Comparison of ENCODE assay signal across 19 cellular contexts in the genomic region with DNA sequence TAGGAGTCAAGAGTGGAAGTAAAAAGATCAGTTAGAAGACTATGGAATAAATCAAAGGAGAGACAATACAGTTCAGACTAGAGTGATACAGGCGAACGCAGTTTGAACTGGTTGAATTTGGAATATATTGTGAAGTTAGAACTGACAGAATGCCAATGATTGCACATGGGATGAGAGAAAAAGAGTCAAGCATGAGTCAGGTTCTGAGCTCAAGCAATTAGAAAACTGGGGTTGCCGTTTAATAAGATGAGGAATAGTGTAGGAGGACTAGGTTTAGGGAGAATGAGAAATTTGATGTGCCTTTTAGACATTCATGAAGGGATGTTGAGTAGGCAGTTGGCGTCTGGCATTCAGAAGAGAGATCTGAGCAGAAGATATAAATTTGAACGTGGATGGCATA.
"Had no signal": no experiment of that assay in that cellular context is flagged by ENCODE, and none has a peak within 500 bp of the region (broad histone marks: within the 10 kb centered on the region; RNA-seq: fewer than 3 reads in every experiment).

No MANE protein-coding gene starts in this region.

- DNase-seq: activated CD4-positive, alpha-beta T cell treated with anti-CD3 and anti-CD28 coated beads, Interleukin-2, amount 50 U/mL, for 1 hour; activated CD8-positive, alpha-beta memory T cell treated with anti-CD3 and anti-CD28 coated beads, Interleukin-2, amount 10 ng/mL, durations not matched to agents 7 days and 5 days; activated effector memory CD4-positive, alpha-beta T cell treated with anti-CD3 and anti-CD28 coated beads, Interleukin-2, amount 50 U/mL, for 16 hours; activated T-cell treated with anti-CD3 and anti-CD28 coated beads, Interleukin-2, amount 50 U/mL, for 4 hours; amniotic stem cell; cerebellar nuclear complex; effector memory CD8-positive, alpha-beta T cell; foreskin melanocyte; heart left ventricle; islet precursor cell; left ventricle myocardium superior; stimulated activated CD4-positive, alpha-beta T cell treated with anti-CD3 and anti-CD28 coated beads, Interleukin-15, amount 100 ng/mL, for 24 hours; stimulated activated CD4-positive, alpha-beta T cell treated with anti-CD3 and anti-CD28 coated beads, Interleukin-4, amount 100 ng/mL, for 4 hours; tibial artery had no signal

- H3K4me3 Mint-ChIP-seq: activated CD8-positive, alpha-beta memory T cell treated with anti-CD3 and anti-CD28 coated beads, Interleukin-2, amount 10 ng/mL, durations not matched to agents 7 days and 5 days; activated T-cell treated with anti-CD3 and anti-CD28 coated beads, Interleukin-2, amount 50 U/mL, for 4 hours; brain; dendritic cell treated with granulocyte-macrophage colony-stimulating factor and Interleukin-4, amounts not matched to agents 40 ng/mL and 50 ng/mL, for 4 days; effector memory CD8-positive, alpha-beta T cell had no signal

- H3K36me3 ChIP-seq: vagina had no signal

- H3K4me1 Mint-ChIP-seq: activated CD8-positive, alpha-beta memory T cell treated with anti-CD3 and anti-CD28 coated beads, Interleukin-2, amount 10 ng/mL, durations not matched to agents 7 days and 5 days had no signal

- H3K9me3 Mint-ChIP-seq: activated naive CD4-positive, alpha-beta T cell treated with anti-CD3 and anti-CD28 coated beads, Interleukin-2, amount 50 U/mL, for 72 hours; brain; dendritic cell treated with granulocyte-macrophage colony-stimulating factor and Interleukin-4, amounts not matched to agents 40 ng/mL and 50 ng/mL, for 4 days had no signal

- H3K4me3 ChIP-seq: heart left ventricle, tibial artery, vagina had no signal

- H3K27me3 ChIP-seq: heart left ventricle, tibial artery, vagina had no signal

- H3K27ac ChIP-seq: epithelial cell of prostate, tibial artery, vagina had no signal

- H3K9me3 ChIP-seq: heart left ventricle, tibial artery, vagina had no signal

- ATAC-seq: activated CD8-positive, alpha-beta memory T cell treated with anti-CD3 and anti-CD28 coated beads, Interleukin-2, amount 10 ng/mL, durations not matched to agents 7 days and 5 days; activated naive CD4-positive, alpha-beta T cell treated with anti-CD3 and anti-CD28 coated beads, Interleukin-2, amount 50 U/mL, for 72 hours; activated T-cell treated with anti-CD3 and anti-CD28 coated beads, Interleukin-2, amount 50 U/mL, for 4 hours; effector memory CD8-positive, alpha-beta T cell; heart left ventricle; left ventricle myocardium superior had no signal

- H3K36me3 Mint-ChIP-seq: activated CD8-positive, alpha-beta memory T cell treated with anti-CD3 and anti-CD28 coated beads, Interleukin-2, amount 10 ng/mL, durations not matched to agents 7 days and 5 days; activated naive CD4-positive, alpha-beta T cell treated with anti-CD3 and anti-CD28 coated beads, Interleukin-2, amount 50 U/mL, for 72 hours had no signal

- H3K27ac Mint-ChIP-seq: activated CD8-positive, alpha-beta memory T cell treated with anti-CD3 and anti-CD28 coated beads, Interleukin-2, amount 10 ng/mL, durations not matched to agents 7 days and 5 days; activated naive CD4-positive, alpha-beta T cell treated with anti-CD3 and anti-CD28 coated beads, Interleukin-2, amount 50 U/mL, for 72 hours; brain; dendritic cell treated with granulocyte-macrophage colony-stimulating factor and Interleukin-4, amounts not matched to agents 40 ng/mL and 50 ng/mL, for 4 days; effector memory CD8-positive, alpha-beta T cell had no signal

- H3K27me3 Mint-ChIP-seq: brain; dendritic cell treated with granulocyte-macrophage colony-stimulating factor and Interleukin-4, amounts not matched to agents 40 ng/mL and 50 ng/mL, for 4 days; effector memory CD8-positive, alpha-beta T cell had no signal
